Comparison of ENCODE assay signal across 1 cellular context in the genomic region with DNA sequence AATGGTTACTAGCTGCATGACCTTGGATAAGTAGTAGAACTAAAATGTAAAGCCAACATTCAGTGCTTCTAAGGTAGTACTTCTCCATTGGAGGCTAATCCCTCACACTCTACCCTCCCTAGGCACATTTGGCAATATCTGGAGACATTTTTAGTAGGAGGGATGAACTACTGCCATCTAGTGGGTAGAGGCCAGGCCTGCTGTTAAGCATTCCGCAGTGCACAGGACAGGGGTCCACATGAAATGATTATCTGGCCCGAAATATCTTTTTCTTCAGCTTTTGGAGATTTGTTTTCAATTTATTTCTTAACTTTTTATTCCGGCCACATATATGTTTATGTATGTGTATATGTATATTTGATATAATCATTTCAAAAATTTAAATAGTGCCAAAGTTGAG.
TF ChIP-seq lines count a peak whose summit lies in the region.

No MANE protein-coding gene starts in this region.

TF ChIP-seq in HCT116, 20 proteins besides CTCF, POLR2A, EP300 and RAD21 (continued from another document):
- TF ChIP-seq, protein P1, sequence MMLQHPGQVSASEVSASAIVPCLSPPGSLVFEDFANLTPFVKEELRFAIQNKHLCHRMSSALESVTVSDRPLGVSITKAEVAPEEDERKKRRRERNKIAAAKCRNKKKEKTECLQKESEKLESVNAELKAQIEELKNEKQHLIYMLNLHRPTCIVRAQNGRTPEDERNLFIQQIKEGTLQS (IDR thresholded peaks at IDR 0.05) = no peak
- TF ChIP-seq ZNF274 (IDR thresholded peaks at IDR 0.05; ENCODE audit: low read depth, low read length) (no peak), SP1 (IDR thresholded peaks at IDR 0.05; ENCODE audit: low read depth) (no peak), CBX3 (IDR thresholded peaks at IDR 0.05; ENCODE audit: low read depth) (no peak)
